1 cellular context compared by ENCODE assay signal in the genomic region with DNA sequence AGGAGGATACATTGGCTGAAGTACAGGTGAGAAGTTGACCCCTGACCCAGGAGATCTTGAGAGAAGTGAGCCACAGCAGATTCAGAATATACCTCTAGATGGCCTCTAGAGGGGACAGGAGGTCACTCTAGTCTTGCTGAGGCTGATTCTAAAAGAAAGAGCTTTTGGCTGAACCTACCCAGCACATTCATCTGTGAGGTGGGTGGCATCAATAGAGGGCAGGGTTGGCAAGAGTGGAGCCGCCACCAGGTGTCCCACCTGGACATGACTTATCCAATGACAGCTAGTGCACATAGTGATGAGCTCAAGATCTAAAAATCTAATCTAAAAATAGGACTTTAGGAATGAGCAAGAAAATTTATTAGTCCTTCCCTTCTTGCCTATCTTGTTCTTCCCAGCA.
TF ChIP-seq lines count a peak whose summit lies in the region.

No MANE protein-coding gene starts in this region.

TF ChIP-seq in H1, 55 proteins besides CTCF, POLR2A, EP300 and RAD21:
- TF ChIP-seq CHD2 (IDR thresholded peaks at IDR 0.05; ENCODE audit: low read length) = no peak
- no peak for TF ChIP-seq RFX5 (IDR thresholded peaks at IDR 0.05; ENCODE audit: borderline replicate concordance, low read depth, low read length)
- TF ChIP-seq ASH2L (IDR thresholded peaks at IDR 0.05; ENCODE audit: low read length) = no peak
- TF ChIP-seq, protein P1, sequence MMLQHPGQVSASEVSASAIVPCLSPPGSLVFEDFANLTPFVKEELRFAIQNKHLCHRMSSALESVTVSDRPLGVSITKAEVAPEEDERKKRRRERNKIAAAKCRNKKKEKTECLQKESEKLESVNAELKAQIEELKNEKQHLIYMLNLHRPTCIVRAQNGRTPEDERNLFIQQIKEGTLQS (IDR thresholded peaks at IDR 0.05; ENCODE audit: insufficient read depth, low read depth, low read length) = no peak
- TF ChIP-seq EGR1 (IDR thresholded peaks at IDR 0.05; ENCODE audit: borderline replicate concordance, low read depth, low read length) = no peak
- TF ChIP-seq TAF1 (IDR thresholded peaks at IDR 0.05; ENCODE audit: low read depth, low read length) = no peak
- TF ChIP-seq TCF12 (IDR thresholded peaks at IDR 0.05; ENCODE audit: low read depth, low read length) = no peak
- TF ChIP-seq BRCA1 (IDR thresholded peaks at IDR 0.05; ENCODE audit: low read depth, low read length) = no peak
- TF ChIP-seq SRF (IDR thresholded peaks at IDR 0.05; ENCODE audit: low read depth, low read length) = no peak
